32 cellular contexts compared by ENCODE assay signal in the genomic region with DNA sequence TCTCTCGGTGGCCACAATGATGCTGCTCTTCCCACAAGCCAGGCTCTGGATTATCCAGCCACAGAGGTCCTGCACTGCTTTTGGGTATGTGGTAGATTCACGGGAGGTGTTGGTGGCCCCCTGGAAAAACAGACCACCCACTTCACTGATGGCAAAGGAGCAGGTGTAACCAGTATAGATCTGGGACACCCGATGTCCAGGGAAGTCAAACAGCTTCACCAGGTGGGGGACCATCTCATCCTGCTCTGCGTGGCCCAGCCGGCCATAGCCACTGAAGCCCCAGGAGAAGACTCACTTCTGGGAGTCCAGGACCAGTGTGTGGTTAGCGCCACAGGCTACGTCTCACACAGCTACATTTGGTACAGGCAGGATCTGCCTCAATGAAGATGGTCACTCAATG.
"Had no signal": no experiment of that assay in that cellular context is flagged by ENCODE, and none has a peak within 500 bp of the region (broad histone marks: within the 10 kb centered on the region; RNA-seq: fewer than 3 reads in every experiment).

No MANE protein-coding gene starts in this region.

- FAIRE-seq: TTC549 had no signal

- H3K4me3 Mint-ChIP-seq: activated B cell treated with CpG ODN at 0.5 μM for 24 hours; activated CD4-positive, alpha-beta memory T cell treated with anti-CD3 and anti-CD28 coated beads for 36 hours; activated CD8-positive, alpha-beta T cell treated with anti-CD3 and anti-CD28 coated beads for 36 hours; activated naive CD4-positive, alpha-beta T cell treated with anti-CD3 and anti-CD28 coated beads, Interleukin-2, amount 10 ng/mL, durations not matched to agents 7 days and 5 days; activated naive CD4-positive, alpha-beta T cell treated with anti-CD3 and anti-CD28 coated beads, Interleukin-2, amount 50 U/mL, for 24 hours; activated naive CD8-positive, alpha-beta T cell; activated naive CD8-positive, alpha-beta T cell treated with anti-CD3 and anti-CD28 coated beads, Interleukin-2, amount 10 ng/mL, durations not matched to agents 7 days and 5 days; activated naive CD8-positive, alpha-beta T cell treated with anti-CD3 and anti-CD28 coated beads, Interleukin-2, amount 50 U/mL, for 24 hours; activated T-cell treated with anti-CD3 and anti-CD28 coated beads, Interleukin-2, amount 50 U/mL, for 4 hours; brain; T-helper 1 cell treated with Interleukin-12 subunit alpha and Interleukin-12 subunit beta and Interleukin-4 antibody, amounts not matched to agents 30 μg/mL and 1 μg/mL, for 36 hours; T-helper 2 cell treated with Interferon-gamma antibody and Interleukin-4, amounts not matched to agents 5 μg/mL and 100 μg/mL, for 36 hours had no signal

- H3K36me3 Mint-ChIP-seq: activated naive CD4-positive, alpha-beta T cell treated with anti-CD3 and anti-CD28 coated beads, Interleukin-2, amount 10 ng/mL, durations not matched to agents 7 days and 5 days had no signal

- H3K27me3 Mint-ChIP-seq: activated B cell treated with CpG ODN at 0.5 μM for 24 hours; activated CD4-positive, alpha-beta memory T cell treated with anti-CD3 and anti-CD28 coated beads for 36 hours; activated CD8-positive, alpha-beta T cell treated with anti-CD3 and anti-CD28 coated beads for 36 hours; activated naive CD4-positive, alpha-beta T cell treated with anti-CD3 and anti-CD28 coated beads, Interleukin-2, amount 10 ng/mL, durations not matched to agents 7 days and 5 days; activated naive CD4-positive, alpha-beta T cell treated with anti-CD3 and anti-CD28 coated beads, Interleukin-2, amount 50 U/mL, for 24 hours; activated naive CD8-positive, alpha-beta T cell; activated naive CD8-positive, alpha-beta T cell treated with anti-CD3 and anti-CD28 coated beads, Interleukin-2, amount 10 ng/mL, durations not matched to agents 7 days and 5 days; activated naive CD8-positive, alpha-beta T cell treated with anti-CD3 and anti-CD28 coated beads, Interleukin-2, amount 50 U/mL, for 24 hours; brain had no signal

- ATAC-seq: activated CD8-positive, alpha-beta T cell treated with anti-CD3 and anti-CD28 coated beads for 36 hours; activated naive CD8-positive, alpha-beta T cell treated with anti-CD3 and anti-CD28 coated beads, Interleukin-2, amount 50 U/mL, for 24 hours; activated T-cell treated with anti-CD3 and anti-CD28 coated beads, Interleukin-2, amount 50 U/mL, for 4 hours had no signal

- H3K36me3 ChIP-seq: ascending aorta had no signal

- H3K27ac Mint-ChIP-seq: activated B cell treated with CpG ODN at 0.5 μM for 24 hours; activated CD4-positive, alpha-beta memory T cell treated with anti-CD3 and anti-CD28 coated beads for 36 hours; activated CD8-positive, alpha-beta T cell treated with anti-CD3 and anti-CD28 coated beads for 36 hours; activated naive CD4-positive, alpha-beta T cell treated with anti-CD3 and anti-CD28 coated beads, Interleukin-2, amount 10 ng/mL, durations not matched to agents 7 days and 5 days; activated naive CD4-positive, alpha-beta T cell treated with anti-CD3 and anti-CD28 coated beads, Interleukin-2, amount 50 U/mL, for 24 hours; activated naive CD8-positive, alpha-beta T cell; activated naive CD8-positive, alpha-beta T cell treated with anti-CD3 and anti-CD28 coated beads, Interleukin-2, amount 10 ng/mL, durations not matched to agents 7 days and 5 days; activated naive CD8-positive, alpha-beta T cell treated with anti-CD3 and anti-CD28 coated beads, Interleukin-2, amount 50 U/mL, for 24 hours; activated T-helper 2 cell treated with anti-CD3 and anti-CD28 coated beads, Interferon-gamma antibody, Interleukin-2, Interleukin-4, amounts not matched to agents 10 μg/mL and 5 μg/mL and 100 μg/mL, durations not matched to agents 14 hours and 24 hours and 36 hours; brain; T-helper 1 cell treated with Interleukin-12 subunit alpha and Interleukin-12 subunit beta and Interleukin-4 antibody, amounts not matched to agents 30 μg/mL and 1 μg/mL, for 36 hours; T-helper 2 cell treated with Interferon-gamma antibody and Interleukin-4, amounts not matched to agents 5 μg/mL and 100 μg/mL, for 36 hours had no signal

- H3K4me1 Mint-ChIP-seq: activated B cell treated with CpG ODN at 0.5 μM for 24 hours; activated naive CD4-positive, alpha-beta T cell treated with anti-CD3 and anti-CD28 coated beads, Interleukin-2, amount 10 ng/mL, durations not matched to agents 7 days and 5 days; activated naive CD4-positive, alpha-beta T cell treated with anti-CD3 and anti-CD28 coated beads, Interleukin-2, amount 50 U/mL, for 24 hours; activated naive CD8-positive, alpha-beta T cell treated with anti-CD3 and anti-CD28 coated beads, Interleukin-2, amount 50 U/mL, for 24 hours; brain had no signal

- H3K4me3 ChIP-seq: ascending aorta had no signal

- DNase-seq: activated B cell treated with CpG ODN at 0.5 μM for 24 hours; activated CD4-positive, alpha-beta memory T cell treated with anti-CD3 and anti-CD28 coated beads for 36 hours; activated CD4-positive, alpha-beta T cell treated with anti-CD3 and anti-CD28 coated beads for 4 hours; activated CD4-positive, alpha-beta T cell treated with anti-CD3 and anti-CD28 coated beads, Interleukin-2, amount 50 U/mL, for 1 hour; activated CD4-positive, alpha-beta T cell treated with anti-CD3 and anti-CD28 coated beads, Interleukin-2, amount 50 U/mL, for 4 hours; activated CD4-positive, CD25-positive, alpha-beta regulatory T cell treated with anti-CD3 and anti-CD28 coated beads, Interleukin-2, amount 50 U/mL, for 72 hours; activated CD8-positive, alpha-beta memory T cell treated with anti-CD3 and anti-CD28 coated beads, Interleukin-2, amount 50 U/mL, for 4 hours; activated CD8-positive, alpha-beta T cell treated with anti-CD3 and anti-CD28 coated beads for 36 hours; activated effector memory CD4-positive, alpha-beta T cell treated with Interleukin-2 at 50 U/mL for 16 hours; activated gamma-delta T cell; activated naive CD4-positive, alpha-beta T cell treated with anti-CD3 and anti-CD28 coated beads, Interleukin-2, amount 10 ng/mL, durations not matched to agents 7 days and 5 days; activated naive CD4-positive, alpha-beta T cell treated with Interleukin-2 at 50 U/mL for 16 hours; activated naive CD8-positive, alpha-beta T cell treated with anti-CD3 and anti-CD28 coated beads, Interleukin-2, amount 10 ng/mL, durations not matched to agents 7 days and 5 days; activated naive CD8-positive, alpha-beta T cell treated with anti-CD3 and anti-CD28 coated beads, Interleukin-2, amount 50 U/mL, for 24 hours; activated T-cell treated with anti-CD3 and anti-CD28 coated beads for 4 hours; activated T-cell treated with anti-CD3 and anti-CD28 coated beads, Interleukin-2, amount 50 U/mL, for 1 hour; activated T-cell treated with anti-CD3 and anti-CD28 coated beads, Interleukin-2, amount 50 U/mL, for 4 hours; amygdala; anterior cingulate cortex; central memory CD4-positive, alpha-beta T cell; SW 1271; T-helper 1 cell; T-helper 2 cell; T-helper 9 cell had no signal

- H3K27me3 ChIP-seq: ascending aorta had no signal
